8 cellular contexts compared by ENCODE assay signal in the genomic region with DNA sequence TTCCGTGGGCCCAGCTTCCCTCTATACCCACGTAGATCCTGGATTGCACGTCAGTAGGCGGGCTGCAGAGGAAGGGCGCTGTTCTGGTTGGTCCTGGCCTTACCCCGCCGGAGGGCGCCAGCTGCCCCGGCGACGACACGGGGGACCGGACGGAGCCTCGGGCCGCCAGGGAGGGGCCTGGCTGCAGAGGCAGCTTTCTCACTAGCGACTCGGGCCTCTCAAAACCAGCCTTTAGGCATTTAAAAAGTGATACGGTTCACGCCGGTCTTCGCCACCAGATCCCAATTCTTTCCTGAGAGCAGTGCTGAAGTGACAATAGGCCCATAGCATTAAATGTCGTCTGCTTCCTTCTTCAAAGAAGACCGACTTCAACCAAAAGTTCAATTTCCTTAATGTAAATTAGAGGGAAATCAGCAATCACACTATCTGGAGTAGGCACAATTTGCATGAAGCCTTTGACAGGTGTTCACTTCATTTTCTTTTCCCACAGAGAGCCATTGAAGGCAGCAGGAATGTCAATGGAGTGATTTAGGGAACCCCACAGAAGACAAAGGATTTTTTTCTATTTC. TPM values are rescaled to one million over a fixed set of nuclear protein-coding genes. Genes with fewer than 3 reads are reported as not detected.
DNase-seq lines count a peak whose midpoint lies in the region; ATAC-seq and TF ChIP-seq lines count a peak whose summit lies in the region.

No MANE protein-coding gene starts in this region.

- no peaks in the 10 kb centered on the region for H4K20me1 ChIP-seq in osteoblast (ENCODE audit: insufficient read depth, low read length)

- no peak overlapping the region for H3K27ac ChIP-seq in osteoblast (ENCODE audit: low read depth, low read length)

- peak; percentile 82 for DNase-seq in GM10266 (ENCODE audit: extremely low spot score)
- DNase-seq in NCI-H1930 (lab: John Stamatoyannopoulos, UW) = peak; percentile 48 to 62
- peak; percentile 20 for DNase-seq in activated T-helper 1 cell treated with Interleukin-2 at 50 U/mL for 16 hours (ENCODE audit: low read depth)
- DNase-seq in germinal center (ENCODE audit: low spot score) = peak; percentile 83
- DNase-seq in osteoblast (ENCODE audit: insufficient read length, low spot score, missing footprints) = peak; percentile 47
- no peak for DNase-seq in NCI-H128 (lab: John Stamatoyannopoulos, UW; ENCODE audit: unreplicated experiment)
- no peak for DNase-seq in SKM-1 treated with dmso at 0.1 percent for 144 hours (lab: John Stamatoyannopoulos, UW; ENCODE audit: unreplicated experiment)

- H3K79me2 ChIP-seq in osteoblast (ENCODE audit: insufficient read depth, low read length) = no peaks in the 10 kb centered on the region

- H3K4me2 ChIP-seq in osteoblast (ENCODE audit: insufficient read depth, low read length) = peak overlapping the region; percentile 60

- H3K36me3 ChIP-seq in osteoblast (ENCODE audit: insufficient read depth, low read length) = no peaks in the 10 kb centered on the region

- H2AFZ ChIP-seq in osteoblast (ENCODE audit: low read length) = peak overlapping the region; percentile 88

- TF ChIP-seq CTCF in GM10266 (IDR thresholded peaks at IDR 0.05; ENCODE audit: control insufficient read depth, insufficient read depth, low read depth, missing control alignments) (peak; percentile 73), osteoblast (IDR thresholded peaks at IDR 0.05; ENCODE audit: extremely low read depth, low read depth, low read length) (no peak)

- H3K4me3 ChIP-seq in osteoblast (ENCODE audit: insufficient read depth, low read length) = peak overlapping the region; percentile 44

- no peaks in the 10 kb centered on the region for H3K4me1 ChIP-seq in osteoblast (ENCODE audit: insufficient read depth, low read length)

- no peaks in the 10 kb centered on the region for H3K27me3 ChIP-seq in osteoblast (ENCODE audit: insufficient read depth, low read length)

- ATAC-seq in GM21825 (IDR thresholded peaks at IDR 0.05; ENCODE audit: unreplicated experiment) = peak; percentile 94

- no peaks in the 10 kb centered on the region for H3K9me3 ChIP-seq in osteoblast (ENCODE audit: low read depth, low read length)

RNA-seq across cellular contexts. Expression of a gene that starts 17.6 kb away (rescaled TPM):
- total RNA-seq in osteoblast = 52.8 and 58.6 TPM in 2 replicates

Comparison
In these comparisons a context has a peak if more than half of its experiments do, and no peak if none do; other contexts are left out.
1. DNase-seq: peak in GM10266 (single experiment), NCI-H1930 (2 of 2), activated T-helper 1 cell treated with Interleukin-2 at 50 U/mL for 16 hours (single experiment), germinal center (single experiment) and osteoblast (single experiment); none in NCI-H128 (single experiment) and SKM-1 treated with dmso at 0.1 percent for 144 hours (single experiment).